ENCODE assay signal across 1 cellular context in the genomic region with DNA sequence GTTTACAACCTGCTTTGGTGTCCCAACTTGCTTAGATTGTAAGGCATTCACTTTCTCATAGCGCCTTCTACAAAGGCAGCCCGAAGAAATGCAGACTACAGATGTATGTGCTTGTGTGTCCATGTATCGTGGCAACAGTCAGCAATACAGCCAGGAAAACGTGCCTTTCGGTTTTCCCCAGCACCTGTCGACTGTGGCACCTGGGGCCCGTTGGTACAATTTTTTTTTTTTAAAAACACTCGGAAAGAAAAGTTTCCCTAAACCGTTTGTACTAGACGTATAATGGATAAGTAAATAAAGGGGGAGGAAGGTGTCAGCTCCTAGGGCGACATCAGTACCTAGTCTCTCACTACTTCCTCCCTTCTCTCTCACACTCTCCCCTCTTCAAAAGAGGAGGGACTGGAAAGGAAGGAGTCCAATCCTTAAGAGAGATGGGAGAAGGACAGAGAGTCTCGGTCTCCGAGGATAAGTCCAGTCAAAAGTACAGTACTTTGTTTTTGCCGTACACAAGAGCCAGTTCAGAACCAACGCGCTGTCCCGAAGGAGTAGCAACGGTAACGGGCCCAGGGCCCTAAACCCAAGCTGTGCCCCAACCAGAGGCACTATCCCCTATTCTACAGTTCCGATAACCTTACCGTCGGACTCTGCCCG.
TF ChIP-seq lines count a peak whose summit lies in the region.

No MANE protein-coding gene starts in this region.

TF ChIP-seq in GM12878, 131 proteins besides CTCF, POLR2A, EP300 and RAD21 (continued from another document and continues in another):
- TF ChIP-seq ZNF687 (IDR thresholded peaks at IDR 0.05) = no peak
- TF ChIP-seq CBFB (IDR thresholded peaks at IDR 0.05; ENCODE audit: low read depth) = no peak
- no peak for TF ChIP-seq SP1 (IDR thresholded peaks at IDR 0.05; ENCODE audit: low read depth, low read length)
- no peak for TF ChIP-seq MAX (IDR thresholded peaks at IDR 0.05; ENCODE audit: low read depth, low read length)
- TF ChIP-seq, protein P1, sequence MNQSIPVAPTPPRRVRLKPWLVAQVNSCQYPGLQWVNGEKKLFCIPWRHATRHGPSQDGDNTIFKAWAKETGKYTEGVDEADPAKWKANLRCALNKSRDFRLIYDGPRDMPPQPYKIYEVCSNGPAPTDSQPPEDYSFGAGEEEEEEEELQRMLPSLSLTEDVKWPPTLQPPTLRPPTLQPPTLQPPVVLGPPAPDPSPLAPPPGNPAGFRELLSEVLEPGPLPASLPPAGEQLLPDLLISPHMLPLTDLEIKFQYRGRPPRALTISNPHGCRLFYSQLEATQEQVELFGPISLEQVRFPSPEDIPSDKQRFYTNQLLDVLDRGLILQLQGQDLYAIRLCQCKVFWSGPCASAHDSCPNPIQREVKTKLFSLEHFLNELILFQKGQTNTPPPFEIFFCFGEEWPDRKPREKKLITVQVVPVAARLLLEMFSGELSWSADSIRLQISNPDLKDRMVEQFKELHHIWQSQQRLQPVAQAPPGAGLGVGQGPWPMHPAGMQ (IDR thresholded peaks at IDR 0.05; ENCODE audit: borderline replicate concordance) = no peak
- TF ChIP-seq, protein P2, sequence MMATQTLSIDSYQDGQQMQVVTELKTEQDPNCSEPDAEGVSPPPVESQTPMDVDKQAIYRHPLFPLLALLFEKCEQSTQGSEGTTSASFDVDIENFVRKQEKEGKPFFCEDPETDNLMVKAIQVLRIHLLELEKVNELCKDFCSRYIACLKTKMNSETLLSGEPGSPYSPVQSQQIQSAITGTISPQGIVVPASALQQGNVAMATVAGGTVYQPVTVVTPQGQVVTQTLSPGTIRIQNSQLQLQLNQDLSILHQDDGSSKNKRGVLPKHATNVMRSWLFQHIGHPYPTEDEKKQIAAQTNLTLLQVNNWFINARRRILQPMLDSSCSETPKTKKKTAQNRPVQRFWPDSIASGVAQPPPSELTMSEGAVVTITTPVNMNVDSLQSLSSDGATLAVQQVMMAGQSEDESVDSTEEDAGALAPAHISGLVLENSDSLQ (IDR thresholded peaks at IDR 0.05) = no peak
- TF ChIP-seq RELA (IDR thresholded peaks at IDR 0.05; ENCODE audit: borderline replicate concordance, partially characterized antibody) = no peak
- TF ChIP-seq POLR2AphosphoS5 (IDR thresholded peaks at IDR 0.05; ENCODE audit: low read length) = peak; percentile 69
- TF ChIP-seq ASH2L (IDR thresholded peaks at IDR 0.05; ENCODE audit: borderline replicate concordance, low read depth) = no peak
- TF ChIP-seq ZNF207 (IDR thresholded peaks at IDR 0.05; ENCODE audit: borderline replicate concordance) = no peak
- no peak for TF ChIP-seq ZBTB40 (IDR thresholded peaks at IDR 0.05; ENCODE audit: borderline replicate concordance)
- no peak for TF ChIP-seq POLR2AphosphoS2 (IDR thresholded peaks at IDR 0.05; ENCODE audit: low read depth, low read length)
- TF ChIP-seq, protein P3, sequence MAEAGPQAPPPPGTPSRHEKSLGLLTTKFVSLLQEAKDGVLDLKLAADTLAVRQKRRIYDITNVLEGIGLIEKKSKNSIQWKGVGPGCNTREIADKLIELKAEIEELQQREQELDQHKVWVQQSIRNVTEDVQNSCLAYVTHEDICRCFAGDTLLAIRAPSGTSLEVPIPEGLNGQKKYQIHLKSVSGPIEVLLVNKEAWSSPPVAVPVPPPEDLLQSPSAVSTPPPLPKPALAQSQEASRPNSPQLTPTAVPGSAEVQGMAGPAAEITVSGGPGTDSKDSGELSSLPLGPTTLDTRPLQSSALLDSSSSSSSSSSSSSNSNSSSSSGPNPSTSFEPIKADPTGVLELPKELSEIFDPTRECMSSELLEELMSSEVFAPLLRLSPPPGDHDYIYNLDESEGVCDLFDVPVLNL (IDR thresholded peaks at IDR 0.05; ENCODE audit: low read depth, low read length) = no peak
- no peak for TF ChIP-seq CREM (IDR thresholded peaks at IDR 0.05; ENCODE audit: low read depth)
- peak in 1 of 2 experiments; percentile 48; a peak in 1 of 4 replicates for TF ChIP-seq IKZF2 (IDR thresholded peaks at IDR 0.05)
- TF ChIP-seq ATF3 (IDR thresholded peaks at IDR 0.05; ENCODE audit: borderline replicate concordance, extremely low read depth, low read depth, low read length) = no peak
- TF ChIP-seq, protein P4, sequence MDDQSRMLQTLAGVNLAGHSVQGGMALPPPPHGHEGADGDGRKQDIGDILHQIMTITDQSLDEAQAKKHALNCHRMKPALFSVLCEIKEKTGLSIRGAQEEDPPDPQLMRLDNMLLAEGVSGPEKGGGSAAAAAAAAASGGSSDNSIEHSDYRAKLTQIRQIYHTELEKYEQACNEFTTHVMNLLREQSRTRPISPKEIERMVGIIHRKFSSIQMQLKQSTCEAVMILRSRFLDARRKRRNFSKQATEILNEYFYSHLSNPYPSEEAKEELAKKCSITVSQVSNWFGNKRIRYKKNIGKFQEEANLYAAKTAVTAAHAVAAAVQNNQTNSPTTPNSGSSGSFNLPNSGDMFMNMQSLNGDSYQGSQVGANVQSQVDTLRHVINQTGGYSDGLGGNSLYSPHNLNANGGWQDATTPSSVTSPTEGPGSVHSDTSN (IDR thresholded peaks at IDR 0.05; ENCODE audit: insufficient replicate concordance, low read depth, low read length) = no peak
- no peak for TF ChIP-seq DPF2 (IDR thresholded peaks at IDR 0.05)
- peak; percentile 87 for TF ChIP-seq MXI1 (IDR thresholded peaks at IDR 0.05; ENCODE audit: low read depth, low read length)
- TF ChIP-seq PAX5 (IDR thresholded peaks at IDR 0.05; ENCODE audit: borderline replicate concordance, low read depth, low read length) = no peak
- TF ChIP-seq BRCA1 (IDR thresholded peaks at IDR 0.05; ENCODE audit: low read depth, low read length) = no peak
- 0 out of 2 replicates have a peak, but pooled peaks have one; percentile 2 for TF ChIP-seq CHD2 (IDR thresholded peaks at IDR 0.05; ENCODE audit: borderline replicate concordance, low read depth, low read length)
- TF ChIP-seq GATAD2B (conservative IDR thresholded peaks at IDR 0.05; ENCODE audit: low read depth) = no peak
- no peak for TF ChIP-seq CBX3 (IDR thresholded peaks at IDR 0.05; ENCODE audit: borderline replicate concordance, low read depth)
- TF ChIP-seq LARP7 (IDR thresholded peaks at IDR 0.05) = no peak
- TF ChIP-seq YBX1 (IDR thresholded peaks at IDR 0.05) = no peak
- no peak for TF ChIP-seq MEF2B (IDR thresholded peaks at IDR 0.05; ENCODE audit: partially characterized antibody, poor library complexity, severe bottlenecking)
- no peak for TF ChIP-seq ZSCAN29 (IDR thresholded peaks at IDR 0.05)
- no peak; the same call in 1 of the 2 replicates for TF ChIP-seq RELB (IDR thresholded peaks at IDR 0.05; ENCODE audit: low read depth)
- no peak for TF ChIP-seq BCL3 (IDR thresholded peaks at IDR 0.05; ENCODE audit: borderline replicate concordance, insufficient read depth, low read depth, low read length, poor library complexity, severe bottlenecking)
- TF ChIP-seq TBL1XR1 (IDR thresholded peaks at IDR 0.05; ENCODE audit: low read depth, low read length) = no peak
- no peak for TF ChIP-seq PML (IDR thresholded peaks at IDR 0.05; ENCODE audit: low read length)
- no peak for TF ChIP-seq STAT1 (conservative IDR thresholded peaks at IDR 0.05)
- TF ChIP-seq WRNIP1 (IDR thresholded peaks at IDR 0.05; ENCODE audit: borderline replicate concordance, low read depth, low read length) = 0 out of 2 replicates have a peak, but pooled peaks have one; percentile 78
- TF ChIP-seq MTA2 (IDR thresholded peaks at IDR 0.05; ENCODE audit: low read depth) = no peak
- no peak for TF ChIP-seq ZNF274 (IDR thresholded peaks at IDR 0.05; ENCODE audit: insufficient read depth, insufficient read length)
- TF ChIP-seq BCL11A (IDR thresholded peaks at IDR 0.05; ENCODE audit: low read depth, low read length) = no peak
- no peak for TF ChIP-seq MYB (IDR thresholded peaks at IDR 0.05; ENCODE audit: borderline replicate concordance, low read depth, low read length)
- TF ChIP-seq ZNF622 (IDR thresholded peaks at IDR 0.05) = no peak
- no peak for TF ChIP-seq SRF (IDR thresholded peaks at IDR 0.05; ENCODE audit: low read depth in 2 of 2, low read length in 2 of 2)
- TF ChIP-seq RUNX3 (IDR thresholded peaks at IDR 0.05; ENCODE audit: low read length) = no peak
